Comparison of ENCODE assay signal across 8 cellular contexts in the genomic region with DNA sequence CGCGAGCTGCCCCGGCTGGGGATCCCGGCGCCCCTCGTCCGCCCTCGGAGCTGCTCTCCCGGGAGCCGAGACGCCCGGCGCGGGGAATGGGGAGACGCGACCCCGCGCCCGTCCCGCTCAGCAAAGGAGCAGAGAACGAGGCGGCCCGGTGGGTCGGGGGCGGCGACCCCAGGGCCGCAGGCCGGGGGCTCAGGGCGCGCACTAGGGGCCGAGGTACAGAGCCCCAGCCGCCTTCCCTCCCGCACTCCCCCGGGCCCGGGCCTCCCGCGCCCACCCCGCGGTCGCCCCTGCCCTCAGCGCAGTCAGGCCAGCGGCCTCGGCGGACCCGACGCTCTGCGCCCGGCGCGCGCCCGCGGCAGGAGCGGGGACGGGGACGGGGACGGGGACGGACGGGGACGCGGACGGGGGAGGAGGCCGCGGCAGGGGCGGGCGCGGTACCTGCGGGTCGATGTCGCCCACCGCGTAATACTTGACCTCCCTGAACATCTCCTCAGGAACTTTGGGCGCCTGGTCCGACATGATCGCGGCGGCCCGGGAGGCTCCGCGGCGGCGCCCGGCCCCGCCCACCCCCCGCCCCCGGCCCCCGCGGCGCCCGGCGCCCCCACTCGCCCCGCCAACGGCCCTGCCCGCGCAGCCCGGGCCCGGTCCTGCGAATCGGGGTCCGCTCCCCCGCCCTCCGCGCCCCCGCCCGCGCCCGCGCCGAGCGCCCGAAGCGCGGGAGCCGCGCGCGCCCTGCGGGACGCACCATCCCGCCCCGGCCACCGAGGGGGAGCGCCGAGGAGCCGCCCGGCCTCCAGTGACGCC.
DNase-seq lines count a peak whose midpoint lies in the region; ATAC-seq and TF ChIP-seq lines count a peak whose summit lies in the region.

A gene with protein sequence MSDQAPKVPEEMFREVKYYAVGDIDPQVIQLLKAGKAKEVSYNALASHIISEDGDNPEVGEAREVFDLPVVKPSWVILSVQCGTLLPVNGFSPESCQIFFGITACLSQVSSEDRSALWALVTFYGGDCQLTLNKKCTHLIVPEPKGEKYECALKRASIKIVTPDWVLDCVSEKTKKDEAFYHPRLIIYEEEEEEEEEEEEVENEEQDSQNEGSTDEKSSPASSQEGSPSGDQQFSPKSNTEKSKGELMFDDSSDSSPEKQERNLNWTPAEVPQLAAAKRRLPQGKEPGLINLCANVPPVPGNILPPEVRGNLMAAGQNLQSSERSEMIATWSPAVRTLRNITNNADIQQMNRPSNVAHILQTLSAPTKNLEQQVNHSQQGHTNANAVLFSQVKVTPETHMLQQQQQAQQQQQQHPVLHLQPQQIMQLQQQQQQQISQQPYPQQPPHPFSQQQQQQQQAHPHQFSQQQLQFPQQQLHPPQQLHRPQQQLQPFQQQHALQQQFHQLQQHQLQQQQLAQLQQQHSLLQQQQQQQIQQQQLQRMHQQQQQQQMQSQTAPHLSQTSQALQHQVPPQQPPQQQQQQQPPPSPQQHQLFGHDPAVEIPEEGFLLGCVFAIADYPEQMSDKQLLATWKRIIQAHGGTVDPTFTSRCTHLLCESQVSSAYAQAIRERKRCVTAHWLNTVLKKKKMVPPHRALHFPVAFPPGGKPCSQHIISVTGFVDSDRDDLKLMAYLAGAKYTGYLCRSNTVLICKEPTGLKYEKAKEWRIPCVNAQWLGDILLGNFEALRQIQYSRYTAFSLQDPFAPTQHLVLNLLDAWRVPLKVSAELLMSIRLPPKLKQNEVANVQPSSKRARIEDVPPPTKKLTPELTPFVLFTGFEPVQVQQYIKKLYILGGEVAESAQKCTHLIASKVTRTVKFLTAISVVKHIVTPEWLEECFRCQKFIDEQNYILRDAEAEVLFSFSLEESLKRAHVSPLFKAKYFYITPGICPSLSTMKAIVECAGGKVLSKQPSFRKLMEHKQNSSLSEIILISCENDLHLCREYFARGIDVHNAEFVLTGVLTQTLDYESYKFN (minus strand): TSS at position 714 of the 804 bp plus-strand sequence. CDS start 195 bp downstream, at position 519.

- no peaks in the 10 kb centered on the region for H3K9me3 ChIP-seq in HUES6 (ENCODE audit: control insufficient read depth, insufficient read depth, low read depth, low read length)

- H3K36me3 ChIP-seq in GM06990 (ENCODE audit: control insufficient read depth, insufficient read depth, low read length) (peaks cover 4% of the 10 kb centered on the region), HUES6 (ENCODE audit: control insufficient read depth, insufficient read depth, low read length) (peaks cover 18% of the 10 kb centered on the region), brain microvascular endothelial cell (replicated peaks) (peaks cover 5% of the 10 kb centered on the region)

- peak; percentile 73 for DNase-seq in GM06990 (ENCODE audit: extremely low read depth, insufficient read length)
- DNase-seq in T-helper 2 cell = peak in 4 of 5 experiments; percentile 49 to 79 (median 67)
- DNase-seq in brain microvascular endothelial cell = no peak
- DNase-seq in iris pigment epithelial cell (ENCODE audit: low read depth) = peak; percentile 14
- peak; percentile 58 for DNase-seq in stimulated activated CD4-positive, alpha-beta T cell treated with anti-CD3 and anti-CD28 coated beads, Interleukin-12 subunit alpha, Interleukin-12 subunit beta, amount 100 ng/mL, for 4 hours
- DNase-seq in amniotic stem cell (lab: John Stamatoyannopoulos, UW) = no peak

- H3K4me3 ChIP-seq in GM06990 (replicated peaks; ENCODE audit: low read depth, low read length) = peak within 1 kb of the TSS; percentile 88
- H3K4me3 ChIP-seq in HUES6 (ENCODE audit: low read depth, low read length) = peak within 1 kb of the TSS; percentile 100
- H3K4me3 ChIP-seq in brain microvascular endothelial cell (ENCODE audit: low read depth, low read length) = peak within 1 kb of the TSS; percentile 86

- H3K27me3 ChIP-seq in GM06990 (replicated peaks; ENCODE audit: control insufficient read depth, insufficient read depth, low read length) (no peaks in the 10 kb centered on the region), HUES6 (ENCODE audit: control insufficient read depth, insufficient read depth, low read length) (no peaks in the 10 kb centered on the region), brain microvascular endothelial cell (replicated peaks) (no peaks in the 10 kb centered on the region)

- TF ChIP-seq CTCF in GM06990 (IDR thresholded peaks at IDR 0.05; ENCODE audit: insufficient read depth, low read length, poor library complexity, severe bottlenecking) (no peak), brain microvascular endothelial cell (IDR thresholded peaks at IDR 0.05; ENCODE audit: low read depth, low read length, missing control alignments) (no peak)

- peak within 1 kb of the TSS; percentile 100 for H3K9ac ChIP-seq in HUES6 (ENCODE audit: low read length)

- H3K27ac ChIP-seq in HUES6 (ENCODE audit: low read depth, low read length) (peak within 1 kb of the TSS; percentile 98), brain microvascular endothelial cell (peak within 1 kb of the TSS; percentile 100)

- peak; percentile 60 for ATAC-seq in GM21515 (IDR thresholded peaks at IDR 0.05; ENCODE audit: unreplicated experiment)

- in situ Hi-C loops in brain microvascular endothelial cell (cut with HindIII; ENCODE audit: low pct_ligation_motif_present, low sequenced_read_pairs) = no loop called here

- peaks cover 16% of the 10 kb centered on the region for H3K4me1 ChIP-seq in HUES6 (ENCODE audit: control insufficient read depth, insufficient read depth, low read length)

Comparison
In these comparisons a context has a peak if more than half of its experiments do, and no peak if none do; other contexts are left out.
1. DNase-seq: peak in GM06990 (single experiment), T-helper 2 cell (4 of 5), iris pigment epithelial cell (single experiment) and stimulated activated CD4-positive, alpha-beta T cell treated with anti-CD3 and anti-CD28 coated beads, Interleukin-12 subunit alpha, Interleukin-12 subunit beta, amount 100 ng/mL, for 4 hours (single experiment); none in brain microvascular endothelial cell (single experiment) and amniotic stem cell (single experiment).
2. Peak in every context shown above with its lines, with median percentiles within 50 percentile points of each other: H3K4me3 ChIP-seq.